ENCODE assay signal across 21 cellular contexts in genomic region chr10:52940921-52941320, GRCh38.
"Had no signal": no experiment of that assay in that cellular context is flagged by ENCODE, and none has a peak within 500 bp of the region (broad histone marks: within the 10 kb centered on the region; RNA-seq: fewer than 3 reads in every experiment).

No MANE protein-coding gene starts in this region.

- H3K27ac Mint-ChIP-seq: activated naive CD4-positive, alpha-beta T cell treated with anti-CD3 and anti-CD28 coated beads, Interleukin-2, amount 50 U/mL, for 24 hours; activated T-cell treated with anti-CD3 and anti-CD28 coated beads, Interleukin-2, amount 50 U/mL, for 72 hours; stimulated activated effector memory CD8-positive, alpha-beta T cell treated with anti-CD3 and anti-CD28 coated beads, Interleukin-12 subunit alpha, Interleukin-12 subunit beta, amount 100 ng/mL, for 72 hours had no signal

- ATAC-seq: activated T-cell treated with anti-CD3 and anti-CD28 coated beads, Interleukin-2, amount 50 U/mL, for 72 hours; sciatic nerve; stimulated activated effector memory CD8-positive, alpha-beta T cell treated with anti-CD3 and anti-CD28 coated beads, Interleukin-12 subunit alpha, Interleukin-12 subunit beta, amount 100 ng/mL, for 72 hours; upper lobe of right lung had no signal

- DNase-seq: activated CD4-positive, alpha-beta T cell treated with anti-CD3 and anti-CD28 coated beads, Interleukin-2, amount 50 U/mL, for 1 hour; activated CD4-positive, CD25-positive, alpha-beta regulatory T cell treated with anti-CD3 and anti-CD28 coated beads, Interleukin-2, amount 50 U/mL, for 72 hours; activated CD8-positive, alpha-beta memory T cell treated with anti-CD3 and anti-CD28 coated beads for 24 hours; activated effector memory CD4-positive, alpha-beta T cell treated with anti-CD3 and anti-CD28 coated beads, Interleukin-2, amount 50 U/mL, for 16 hours; activated T-cell treated with anti-CD3 and anti-CD28 coated beads, Interleukin-2, amount 50 U/mL, for 72 hours; midbrain; stimulated activated CD4-positive, alpha-beta T cell treated with anti-CD3 and anti-CD28 coated beads, Interleukin-4, amount 100 ng/mL, for 24 hours; stomach; SW 1271; T-helper 2 cell; upper lobe of right lung had no signal

- H3K4me3 ChIP-seq: ascending aorta, coronary artery, esophagus muscularis mucosa, lung, stomach, upper lobe of right lung had no signal

- H3K4me1 ChIP-seq: ascending aorta, breast epithelium, esophagus muscularis mucosa, upper lobe of right lung had no signal

- H3K27ac ChIP-seq: ascending aorta, breast epithelium, coronary artery, esophagus muscularis mucosa, stomach, upper lobe of right lung, VCaP had no signal

- H3K36me3 Mint-ChIP-seq: activated naive CD4-positive, alpha-beta T cell treated with anti-CD3 and anti-CD28 coated beads, Interleukin-2, amount 50 U/mL, for 24 hours; stimulated activated effector memory CD8-positive, alpha-beta T cell treated with anti-CD3 and anti-CD28 coated beads, Interleukin-12 subunit alpha, Interleukin-12 subunit beta, amount 100 ng/mL, for 72 hours had no signal

- H3K36me3 ChIP-seq: ascending aorta, breast epithelium, esophagus muscularis mucosa, stomach, upper lobe of right lung had no signal

- H3K4me3 Mint-ChIP-seq: activated naive CD4-positive, alpha-beta T cell treated with anti-CD3 and anti-CD28 coated beads, Interleukin-2, amount 50 U/mL, for 24 hours; activated T-cell treated with anti-CD3 and anti-CD28 coated beads, Interleukin-2, amount 50 U/mL, for 72 hours; neural crest cell; stimulated activated effector memory CD8-positive, alpha-beta T cell treated with anti-CD3 and anti-CD28 coated beads, Interleukin-12 subunit alpha, Interleukin-12 subunit beta, amount 100 ng/mL, for 72 hours had no signal

- H3K4me1 Mint-ChIP-seq: activated naive CD4-positive, alpha-beta T cell treated with anti-CD3 and anti-CD28 coated beads, Interleukin-2, amount 50 U/mL, for 24 hours; neural crest cell; stimulated activated effector memory CD8-positive, alpha-beta T cell treated with anti-CD3 and anti-CD28 coated beads, Interleukin-12 subunit alpha, Interleukin-12 subunit beta, amount 100 ng/mL, for 72 hours had no signal

- H3K27me3 ChIP-seq: ascending aorta, breast epithelium, esophagus muscularis mucosa, stomach, upper lobe of right lung had no signal

- H3K9me3 ChIP-seq: ascending aorta, breast epithelium, esophagus muscularis mucosa, stomach, upper lobe of right lung had no signal

- H3K27me3 Mint-ChIP-seq: activated naive CD4-positive, alpha-beta T cell treated with anti-CD3 and anti-CD28 coated beads, Interleukin-2, amount 50 U/mL, for 24 hours had no signal

- H3K9me3 Mint-ChIP-seq: activated naive CD4-positive, alpha-beta T cell treated with anti-CD3 and anti-CD28 coated beads, Interleukin-2, amount 50 U/mL, for 24 hours had no signal
